1 cellular context compared by ENCODE assay signal in genomic region chr2:169507698-169508097, GRCh38.
TF ChIP-seq lines count a peak whose summit lies in the region.

No MANE protein-coding gene starts in this region.

TF ChIP-seq in WTC11, 78 proteins besides CTCF, POLR2A, EP300 and RAD21 (continued from another document):
- TF ChIP-seq FOXP4 (CRISPR knock-in tag; IDR thresholded peaks at IDR 0.05) (no peak), ZNF232 (CRISPR knock-in tag; IDR thresholded peaks at IDR 0.05) (no peak), PREB (CRISPR knock-in tag; IDR thresholded peaks at IDR 0.05; ENCODE audit: borderline replicate concordance) (no peak)
